In the genomic region with DNA sequence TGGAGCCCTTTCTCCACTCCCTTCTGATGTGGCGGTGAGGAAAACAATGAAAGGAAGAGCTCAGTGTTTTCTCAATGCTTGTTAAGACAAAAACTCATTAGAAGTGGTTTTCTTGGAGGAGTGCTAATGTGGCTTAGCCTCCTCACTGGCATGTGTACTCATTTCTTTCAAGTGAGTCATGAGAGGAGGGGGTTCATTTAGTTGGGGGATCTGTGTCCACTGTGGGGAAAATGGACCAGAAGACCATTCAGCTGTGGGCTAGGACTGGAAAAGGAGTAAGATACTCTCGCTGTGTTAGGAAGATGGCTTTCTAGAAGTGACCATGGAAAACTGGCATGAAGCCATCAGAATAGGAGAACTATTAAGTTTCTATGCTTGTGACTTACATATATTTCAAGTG, we compare ENCODE assay signal across 1 cellular context.
TF ChIP-seq lines count a peak whose summit lies in the region.

No MANE protein-coding gene starts in this region.

TF ChIP-seq in IMR-90, 13 proteins besides CTCF, POLR2A, EP300 and RAD21:
- TF ChIP-seq, protein P1, sequence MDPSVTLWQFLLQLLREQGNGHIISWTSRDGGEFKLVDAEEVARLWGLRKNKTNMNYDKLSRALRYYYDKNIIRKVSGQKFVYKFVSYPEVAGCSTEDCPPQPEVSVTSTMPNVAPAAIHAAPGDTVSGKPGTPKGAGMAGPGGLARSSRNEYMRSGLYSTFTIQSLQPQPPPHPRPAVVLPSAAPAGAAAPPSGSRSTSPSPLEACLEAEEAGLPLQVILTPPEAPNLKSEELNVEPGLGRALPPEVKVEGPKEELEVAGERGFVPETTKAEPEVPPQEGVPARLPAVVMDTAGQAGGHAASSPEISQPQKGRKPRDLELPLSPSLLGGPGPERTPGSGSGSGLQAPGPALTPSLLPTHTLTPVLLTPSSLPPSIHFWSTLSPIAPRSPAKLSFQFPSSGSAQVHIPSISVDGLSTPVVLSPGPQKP (IDR thresholded peaks at IDR 0.05; ENCODE audit: borderline replicate concordance, low read depth, low read length): no peak
- TF ChIP-seq NFE2L2 (IDR thresholded peaks at IDR 0.05; ENCODE audit: low read depth, low read length): no peak
